ENCODE assay signal across 23 cellular contexts in genomic region chr2:170341684-170342631, GRCh38.
DNase-seq lines count a peak whose midpoint lies in the region; ATAC-seq and TF ChIP-seq lines count a peak whose summit lies in the region.
"Had no signal": no experiment of that assay in that cellular context is flagged by ENCODE, and none has a peak within 500 bp of the region (broad histone marks: within the 10 kb centered on the region; RNA-seq: fewer than 3 reads in every experiment).

No MANE protein-coding gene starts in this region.

- DNase-seq in activated CD8-positive, alpha-beta T cell treated with anti-CD3 and anti-CD28 coated beads, Interleukin-2, amount 10 ng/mL, durations not matched to agents 7 days and 5 days: no peak
- DNase-seq in activated CD8-positive, alpha-beta T cell treated with anti-CD3 and anti-CD28 coated beads for 36 hours: no peak
- peak; percentile 25 for DNase-seq in NCI-H146 (lab: John Stamatoyannopoulos, UW)
- DNase-seq in NCI-H69 (lab: John Stamatoyannopoulos, UW): peak; percentile 87
- peak in 6 of 9 donors; percentile 12 to 61 (median 33) for DNase-seq in naive thymus-derived CD4-positive, alpha-beta T cell
- DNase-seq in mucosa of descending colon: no peak
- no peak for DNase-seq in KBM-7
- DNase-seq in activated CD8-positive, alpha-beta memory T cell treated with anti-CD3 and anti-CD28 coated beads, Interleukin-2, amount 10 ng/mL, durations not matched to agents 7 days and 5 days: no peak
- DNase-seq: activated CD4-positive, alpha-beta T cell treated with anti-CD3 and anti-CD28 coated beads for 1 hour; activated naive CD4-positive, alpha-beta T cell treated with Interleukin-2 at 50 U/mL for 16 hours; aorta; effector CD4-positive, alpha-beta T cell; GM23248; NCI-H1048; stimulated activated CD4-positive, alpha-beta T cell treated with anti-CD3 and anti-CD28 coated beads, Interleukin-2, amount 100 ng/mL, for 24 hours; T-helper 9 cell had no signal

- H3K9me3 Mint-ChIP-seq in activated CD8-positive, alpha-beta T cell treated with anti-CD3 and anti-CD28 coated beads, Interleukin-2, amount 10 ng/mL, durations not matched to agents 7 days and 5 days (ENCODE audit: insufficient read depth): no peaks in the 10 kb centered on the region
- H3K9me3 Mint-ChIP-seq in activated CD8-positive, alpha-beta T cell treated with anti-CD3 and anti-CD28 coated beads for 36 hours: no peaks in the 10 kb centered on the region
- no peaks in the 10 kb centered on the region for H3K9me3 Mint-ChIP-seq in naive thymus-derived CD4-positive, alpha-beta T cell
- H3K9me3 Mint-ChIP-seq in activated CD8-positive, alpha-beta memory T cell treated with anti-CD3 and anti-CD28 coated beads, Interleukin-2, amount 10 ng/mL, durations not matched to agents 7 days and 5 days (ENCODE audit: low read depth): no peaks in the 10 kb centered on the region
- H3K9me3 Mint-ChIP-seq: memory B cell; nephron; stimulated activated naive CD8-positive, alpha-beta T cell treated with anti-CD3 and anti-CD28 coated beads, Interleukin-15, Interleukin-2, amounts not matched to agents 100 ng/mL and 50 ng/mL, for 24 hours had no signal

- intact Hi-C loops in activated CD8-positive, alpha-beta T cell treated with anti-CD3 and anti-CD28 coated beads for 36 hours (cut with micrococcal nuclease): no loop called here
- intact Hi-C loops in naive thymus-derived CD4-positive, alpha-beta T cell (cut with micrococcal nuclease): no loop called here
- intact Hi-C loops in mucosa of descending colon (cut with DNase I, micrococcal nuclease): no loop called here

- peaks cover 2% of the 10 kb centered on the region for H3K27me3 Mint-ChIP-seq in activated CD8-positive, alpha-beta T cell treated with anti-CD3 and anti-CD28 coated beads, Interleukin-2, amount 10 ng/mL, durations not matched to agents 7 days and 5 days (ENCODE audit: low read depth)
- peaks cover 2% of the 10 kb centered on the region for H3K27me3 Mint-ChIP-seq in activated CD8-positive, alpha-beta T cell treated with anti-CD3 and anti-CD28 coated beads for 36 hours
- H3K27me3 Mint-ChIP-seq in naive thymus-derived CD4-positive, alpha-beta T cell: peaks cover 0 to 16% (median 13%) of the 10 kb centered on the region in 5 donors
- H3K27me3 Mint-ChIP-seq in activated CD8-positive, alpha-beta memory T cell treated with anti-CD3 and anti-CD28 coated beads, Interleukin-2, amount 10 ng/mL, durations not matched to agents 7 days and 5 days: no peaks in the 10 kb centered on the region
- H3K27me3 Mint-ChIP-seq: memory B cell; stimulated activated naive CD8-positive, alpha-beta T cell treated with anti-CD3 and anti-CD28 coated beads, Interleukin-15, Interleukin-2, amounts not matched to agents 100 ng/mL and 50 ng/mL, for 24 hours had no signal

- no peak overlapping the region for H3K4me3 Mint-ChIP-seq in activated CD8-positive, alpha-beta T cell treated with anti-CD3 and anti-CD28 coated beads, Interleukin-2, amount 10 ng/mL, durations not matched to agents 7 days and 5 days
- no peak overlapping the region for H3K4me3 Mint-ChIP-seq in activated CD8-positive, alpha-beta T cell treated with anti-CD3 and anti-CD28 coated beads for 36 hours
- peak overlapping the region in 1 of 10 donors; percentile 27 for H3K4me3 Mint-ChIP-seq in naive thymus-derived CD4-positive, alpha-beta T cell
- no peak overlapping the region for H3K4me3 Mint-ChIP-seq in activated CD8-positive, alpha-beta memory T cell treated with anti-CD3 and anti-CD28 coated beads, Interleukin-2, amount 10 ng/mL, durations not matched to agents 7 days and 5 days
- H3K4me3 Mint-ChIP-seq: memory B cell; nephron; stimulated activated naive CD8-positive, alpha-beta T cell treated with anti-CD3 and anti-CD28 coated beads, Interleukin-15, Interleukin-2, amounts not matched to agents 100 ng/mL and 50 ng/mL, for 24 hours had no signal

- CTCF ChIA-PET in activated CD8-positive, alpha-beta T cell treated with anti-CD3 and anti-CD28 coated beads, Interleukin-2, amount 10 ng/mL, durations not matched to agents 7 days and 5 days (lab: Charles Lee): interaction anchor here (0.9 to 7.6 kb wide), 3 partner anchors 17 to 23 kb away, joined by 3 to 50 read pairs (median 10); no protein-coding TSS in a partner anchor
- CTCF ChIA-PET in activated CD8-positive, alpha-beta T cell treated with anti-CD3 and anti-CD28 coated beads for 36 hours (lab: Charles Lee): interaction anchor here (1.3 to 1.9 kb wide), 4 partner anchors 11 to 473 kb away, joined by 3 to 17 read pairs (median 4); no protein-coding TSS in a partner anchor
- CTCF ChIA-PET in naive thymus-derived CD4-positive, alpha-beta T cell (lab: Charles Lee): interaction anchor here (0.7 to 0.8 kb wide), 2 partner anchors 15 to 1899 kb away, joined by 3 read pairs; no protein-coding TSS in a partner anchor
- CTCF ChIA-PET in activated CD8-positive, alpha-beta memory T cell treated with anti-CD3 and anti-CD28 coated beads, Interleukin-2, amount 10 ng/mL, durations not matched to agents 7 days and 5 days (lab: Charles Lee): interaction anchor here (1.0 to 1.6 kb wide), 5 partner anchors 18 to 474 kb away, joined by 3 to 5 read pairs (median 4); partner anchors contain the start of gene GAD1

- no peak for TF ChIP-seq CTCF in activated CD8-positive, alpha-beta T cell treated with anti-CD3 and anti-CD28 coated beads for 36 hours (IDR thresholded peaks at IDR 0.05)
- TF ChIP-seq CTCF in mucosa of descending colon (IDR thresholded peaks at IDR 0.05): no peak

- H3K4me1 Mint-ChIP-seq in activated CD8-positive, alpha-beta T cell treated with anti-CD3 and anti-CD28 coated beads, Interleukin-2, amount 10 ng/mL, durations not matched to agents 7 days and 5 days (ENCODE audit: low read depth): peaks cover 34% of the 10 kb centered on the region
- H3K4me1 Mint-ChIP-seq in activated CD8-positive, alpha-beta T cell treated with anti-CD3 and anti-CD28 coated beads for 36 hours (ENCODE audit: low read depth): peaks cover 22% of the 10 kb centered on the region
- H3K4me1 Mint-ChIP-seq in naive thymus-derived CD4-positive, alpha-beta T cell: peaks cover 8 to 24% (median 10%) of the 10 kb centered on the region in 7 donors
- peaks cover 28% of the 10 kb centered on the region for H3K4me1 Mint-ChIP-seq in activated CD8-positive, alpha-beta memory T cell treated with anti-CD3 and anti-CD28 coated beads, Interleukin-2, amount 10 ng/mL, durations not matched to agents 7 days and 5 days
- H3K4me1 Mint-ChIP-seq: memory B cell, nephron had no signal

- H3K36me3 Mint-ChIP-seq in activated CD8-positive, alpha-beta T cell treated with anti-CD3 and anti-CD28 coated beads, Interleukin-2, amount 10 ng/mL, durations not matched to agents 7 days and 5 days (ENCODE audit: low read depth): no peaks in the 10 kb centered on the region
- H3K36me3 Mint-ChIP-seq in activated CD8-positive, alpha-beta T cell treated with anti-CD3 and anti-CD28 coated beads for 36 hours (ENCODE audit: low read depth): no peaks in the 10 kb centered on the region
- H3K36me3 Mint-ChIP-seq in naive thymus-derived CD4-positive, alpha-beta T cell: no peaks in the 10 kb centered on the region
- no peaks in the 10 kb centered on the region for H3K36me3 Mint-ChIP-seq in activated CD8-positive, alpha-beta memory T cell treated with anti-CD3 and anti-CD28 coated beads, Interleukin-2, amount 10 ng/mL, durations not matched to agents 7 days and 5 days
- H3K36me3 Mint-ChIP-seq: memory B cell had no signal

- in situ Hi-C loops in KBM-7 (cut with MboI; ENCODE audit: low pct_unique_long_range_greater_than_20kb, low sequenced_read_pairs): no loop called here

- H3K36me3 ChIP-seq in naive thymus-derived CD4-positive, alpha-beta T cell (ENCODE audit: control insufficient read depth in 2 of 3, insufficient read depth in 3 of 3, low read length in 3 of 3): no peaks in the 10 kb centered on the region
- H3K36me3 ChIP-seq in mucosa of descending colon (ENCODE audit: low read depth): no peaks in the 10 kb centered on the region
- H3K36me3 ChIP-seq: SJSA1, tibial nerve had no signal

- no peak overlapping the region for H3K27ac ChIP-seq in naive thymus-derived CD4-positive, alpha-beta T cell (ENCODE audit: low read depth, low read length)
- H3K27ac ChIP-seq: GM23248, SJSA1, tibial nerve had no signal

- H3K4me3 ChIP-seq in naive thymus-derived CD4-positive, alpha-beta T cell (ENCODE audit: low read length): no peak overlapping the region
- H3K4me3 ChIP-seq in mucosa of descending colon: no peak overlapping the region
- H3K4me3 ChIP-seq: GM23248, SJSA1, tibial nerve had no signal

- no peaks in the 10 kb centered on the region for H3K27me3 ChIP-seq in naive thymus-derived CD4-positive, alpha-beta T cell (ENCODE audit: control insufficient read depth in 2 of 2, insufficient read depth in 2 of 2, low read length in 2 of 2)
- H3K27me3 ChIP-seq: SJSA1, tibial nerve had no signal

- H3K27ac Mint-ChIP-seq in activated CD8-positive, alpha-beta T cell treated with anti-CD3 and anti-CD28 coated beads, Interleukin-2, amount 10 ng/mL, durations not matched to agents 7 days and 5 days: peak overlapping the region; percentile 57
- no peak overlapping the region for H3K27ac Mint-ChIP-seq in activated CD8-positive, alpha-beta T cell treated with anti-CD3 and anti-CD28 coated beads for 36 hours
- H3K27ac Mint-ChIP-seq in naive thymus-derived CD4-positive, alpha-beta T cell: peak overlapping the region in 7 of 9 donors; percentile 26 to 89 (median 68)
- no peak overlapping the region for H3K27ac Mint-ChIP-seq in activated CD8-positive, alpha-beta memory T cell treated with anti-CD3 and anti-CD28 coated beads, Interleukin-2, amount 10 ng/mL, durations not matched to agents 7 days and 5 days
- H3K27ac Mint-ChIP-seq: memory B cell; nephron; progenitor cell of endocrine pancreas; stimulated activated naive CD8-positive, alpha-beta T cell treated with anti-CD3 and anti-CD28 coated beads, Interleukin-15, Interleukin-2, amounts not matched to agents 100 ng/mL and 50 ng/mL, for 24 hours had no signal

- no peaks in the 10 kb centered on the region for H3K9me3 ChIP-seq in naive thymus-derived CD4-positive, alpha-beta T cell (ENCODE audit: control insufficient read depth in 2 of 3, low read length in 3 of 3)
- no peaks in the 10 kb centered on the region for H3K9me3 ChIP-seq in mucosa of descending colon
- H3K9me3 ChIP-seq: SJSA1, tibial nerve had no signal

- POLR2A ChIA-PET in activated CD8-positive, alpha-beta T cell treated with anti-CD3 and anti-CD28 coated beads, Interleukin-2, amount 10 ng/mL, durations not matched to agents 7 days and 5 days (lab: Charles Lee): no interaction called here
- POLR2A ChIA-PET in activated CD8-positive, alpha-beta T cell treated with anti-CD3 and anti-CD28 coated beads for 36 hours (lab: Charles Lee): interaction anchor here (1.4 kb wide), 1 partner anchor 20 kb away, joined by 4 read pairs; no protein-coding TSS in a partner anchor
- POLR2A ChIA-PET in naive thymus-derived CD4-positive, alpha-beta T cell (lab: Charles Lee): interaction anchor here (0.7 kb wide), 1 partner anchor 18 kb away, joined by 3 read pairs; no protein-coding TSS in a partner anchor

- ATAC-seq in activated CD8-positive, alpha-beta T cell treated with anti-CD3 and anti-CD28 coated beads, Interleukin-2, amount 10 ng/mL, durations not matched to agents 7 days and 5 days: no peak
- no peak for ATAC-seq in activated CD8-positive, alpha-beta T cell treated with anti-CD3 and anti-CD28 coated beads for 36 hours
- peak; percentile 66 for ATAC-seq in naive thymus-derived CD4-positive, alpha-beta T cell
- ATAC-seq in mucosa of descending colon: no peak
- no peak for ATAC-seq in activated CD8-positive, alpha-beta memory T cell treated with anti-CD3 and anti-CD28 coated beads, Interleukin-2, amount 10 ng/mL, durations not matched to agents 7 days and 5 days
- ATAC-seq: Panc1 had no signal

- H3K4me1 ChIP-seq in naive thymus-derived CD4-positive, alpha-beta T cell (ENCODE audit: control insufficient read depth in 2 of 2, insufficient read depth in 2 of 2, low read length in 2 of 2): no peaks in the 10 kb centered on the region
- H3K4me1 ChIP-seq in mucosa of descending colon (ENCODE audit: low read depth): no peaks in the 10 kb centered on the region
- H3K4me1 ChIP-seq: SJSA1, tibial nerve had no signal

Comparison
In these comparisons a context has a peak if more than half of its experiments do, and no peak if none do; other contexts are left out.
1. H3K27ac Mint-ChIP-seq: peak in activated CD8-positive, alpha-beta T cell treated with anti-CD3 and anti-CD28 coated beads, Interleukin-2, amount 10 ng/mL, durations not matched to agents 7 days and 5 days (single experiment) and naive thymus-derived CD4-positive, alpha-beta T cell (7 of 9); none in activated CD8-positive, alpha-beta T cell treated with anti-CD3 and anti-CD28 coated beads for 36 hours (single experiment) and activated CD8-positive, alpha-beta memory T cell treated with anti-CD3 and anti-CD28 coated beads, Interleukin-2, amount 10 ng/mL, durations not matched to agents 7 days and 5 days (single experiment).
2. DNase-seq: peak in NCI-H146 (single experiment), NCI-H69 (single experiment) and naive thymus-derived CD4-positive, alpha-beta T cell (6 of 9); none in activated CD8-positive, alpha-beta T cell treated with anti-CD3 and anti-CD28 coated beads, Interleukin-2, amount 10 ng/mL, durations not matched to agents 7 days and 5 days (single experiment), activated CD8-positive, alpha-beta T cell treated with anti-CD3 and anti-CD28 coated beads for 36 hours (single experiment), mucosa of descending colon (0 of 3), KBM-7 (single experiment) and activated CD8-positive, alpha-beta memory T cell treated with anti-CD3 and anti-CD28 coated beads, Interleukin-2, amount 10 ng/mL, durations not matched to agents 7 days and 5 days (single experiment).